Comparison of ENCODE assay signal across 19 cellular contexts in genomic region chr1:225498539-225499135, GRCh38.
A peak's percentile ranks its signal among the peaks of the same experiment; 100 is the strongest.
DNase-seq lines count a peak whose midpoint lies in the region; FAIRE-seq and TF ChIP-seq lines count a peak whose summit lies in the region.
"Had no signal": no experiment of that assay in that cellular context is flagged by ENCODE, and none has a peak within 500 bp of the region (broad histone marks: within the 10 kb centered on the region; RNA-seq: fewer than 3 reads in every experiment).

No MANE protein-coding gene starts in this region.

- no peak for TF ChIP-seq POLR2A in H1 (IDR thresholded peaks at IDR 0.05; ENCODE audit: control extremely low read depth in 1 of 2, low read depth in 2 of 2, low read length in 2 of 2)

- POLR2A ChIA-PET in H1 (lab: Charles Lee; ENCODE audit: partially characterized antibody): interaction anchor here (0.5 to 1.6 kb wide), 4 partner anchors 10 to 644 kb away, joined by 3 to 4 read pairs (median 4); no protein-coding TSS in a partner anchor

- no peak overlapping the region for H3K56ac ChIP-seq in H1 (replicated peaks; ENCODE audit: insufficient read length, low read depth, low read length)
- H3K56ac ChIP-seq in mesendoderm (ENCODE audit: low read length): no peak overlapping the region

- no peak overlapping the region for H2AFZ ChIP-seq in H1 (ENCODE audit: low read length)

- no peaks in the 10 kb centered on the region for H3K9me3 Mint-ChIP-seq in osteocyte (ENCODE audit: unreplicated experiment)
- no peaks in the 10 kb centered on the region for H3K9me3 Mint-ChIP-seq in activated T-helper 1 cell treated with anti-CD3 and anti-CD28 coated beads, Interleukin-12 subunit alpha, Interleukin-12 subunit beta, Interleukin-2, Interleukin-4 antibody, amounts not matched to agents 30 ng/mL and 10 ng/mL and 1 ng/mL, durations not matched to agents 14 hours and 24 hours and 36 hours
- H3K9me3 Mint-ChIP-seq: T-helper 1 cell treated with Interleukin-12 subunit alpha and Interleukin-12 subunit beta and Interleukin-4 antibody, amounts not matched to agents 30 μg/mL and 1 μg/mL, for 36 hours had no signal

- H2BK15ac ChIP-seq in H1 (ENCODE audit: low read length): no peak overlapping the region
- H2BK15ac ChIP-seq in mesendoderm (replicated peaks; ENCODE audit: low read depth): no peak overlapping the region

- no peaks in the 10 kb centered on the region for H4K20me1 ChIP-seq in H1 (replicated peaks in 1 of 2; ENCODE audit: control insufficient read depth in 1 of 2, insufficient read depth in 2 of 2, low read length in 2 of 2)

- no peaks in the 10 kb centered on the region for H3K9me3 ChIP-seq in H1 (ENCODE audit: insufficient read depth in 2 of 2, low read depth in 1 of 2, low read length in 1 of 2)
- H3K9me3 ChIP-seq: thoracic aorta had no signal

- DNase-seq in GM04504 (ENCODE audit: low read depth) (peak; percentile 36), NCI-H69 (lab: John Stamatoyannopoulos, UW) (peak; percentile 69), H1 (ENCODE audit: low read depth in 1 of 2, low spot score in 2 of 2) (no peak), osteocyte (ENCODE audit: extremely low spot score, unreplicated experiment) (no peak), mesendoderm (no peak), NCI-H446 (lab: John Stamatoyannopoulos, UW) (no peak), kidney tubule cell (ENCODE audit: low spot score) (no peak)
- no peak for DNase-seq in activated T-helper 1 cell treated with anti-CD3 and anti-CD28 coated beads, Interleukin-12 subunit alpha, Interleukin-12 subunit beta, Interleukin-2, Interleukin-4 antibody, amounts not matched to agents 30 ng/mL and 10 ng/mL and 1 ng/mL, durations not matched to agents 14 hours and 24 hours and 36 hours (ENCODE audit: low spot score)
- DNase-seq: activated CD4-positive, alpha-beta T cell treated with anti-CD3 and anti-CD28 coated beads for 1 hour; activated T-cell treated with anti-CD3 and anti-CD28 coated beads for 4 hours; EL; left colon; MV-4-11; NCI-H526 had no signal

- H4K8ac ChIP-seq in H1 (ENCODE audit: extremely low read depth, insufficient read depth, low read length) (no peak overlapping the region), mesendoderm (ENCODE audit: low read depth, low read length) (no peak overlapping the region)

- TF ChIP-seq RAD21 in H1 (IDR thresholded peaks at IDR 0.05 in 1 of 2, conservative IDR thresholded peaks at IDR 0.05 in 1 of 2; ENCODE audit: low read depth in 2 of 2, low read length in 2 of 2): no peak

- no peak overlapping the region for H3K4me2 ChIP-seq in H1 (ENCODE audit: insufficient read depth in 1 of 2, low read depth in 2 of 2, low read length in 2 of 2)
- H3K4me2 ChIP-seq in mesendoderm (ENCODE audit: low read length): no peak overlapping the region

- no peaks in the 10 kb centered on the region for H3K23me2 ChIP-seq in H1 (ENCODE audit: low read depth, low read length)

- peak overlapping the region; percentile 59 for H3K27ac Mint-ChIP-seq in osteocyte (ENCODE audit: unreplicated experiment)
- H3K27ac Mint-ChIP-seq in activated T-helper 1 cell treated with anti-CD3 and anti-CD28 coated beads, Interleukin-12 subunit alpha, Interleukin-12 subunit beta, Interleukin-2, Interleukin-4 antibody, amounts not matched to agents 30 ng/mL and 10 ng/mL and 1 ng/mL, durations not matched to agents 14 hours and 24 hours and 36 hours: no peak overlapping the region
- H3K27ac Mint-ChIP-seq: T-helper 1 cell treated with Interleukin-12 subunit alpha and Interleukin-12 subunit beta and Interleukin-4 antibody, amounts not matched to agents 30 μg/mL and 1 μg/mL, for 36 hours had no signal

- H3K9ac ChIP-seq in H1 (replicated peaks in 1 of 4; ENCODE audit: extremely low read depth in 1 of 4, low read depth in 3 of 4, low read length in 3 of 4) (no peak overlapping the region), mesendoderm (ENCODE audit: low read length) (no peak overlapping the region)

- 82% methylated on average over 4 of the region's 4 CpGs; no CpG with 5 or more reads in 1 of the 2 experiments for WGBS in H1 (ENCODE audit: extremely low coverage in 1 of 2, insufficient coverage in 1 of 2, insufficient read length in 1 of 2, insufficient replicate concordance in 2 of 2, low coverage in 1 of 2, low lambda C conversion rate in 2 of 2, missing lambda C conversion rate in 1 of 2), 2 experiments
- WGBS in mesendoderm (ENCODE audit: extremely low coverage, insufficient coverage, low lambda C conversion rate): no CpG with 5 or more reads among the region's 4 CpGs

- H3K18ac ChIP-seq in H1 (ENCODE audit: extremely low read depth, low read length) (no peak overlapping the region), mesendoderm (ENCODE audit: low read length) (no peak overlapping the region)

- H3K27me3 ChIP-seq in H1 (replicated peaks in 1 of 4; ENCODE audit: control insufficient read depth in 3 of 4, extremely low read depth in 1 of 4, insufficient read depth in 3 of 4, low read length in 3 of 4) (no peaks in the 10 kb centered on the region), mesendoderm (ENCODE audit: insufficient read depth, low read length, poor library complexity) (no peaks in the 10 kb centered on the region)

- CTCF ChIA-PET in H1 (lab: Charles Lee; ENCODE audit: partially characterized antibody): interaction anchor here (0.8 to 4.3 kb wide), 6 partner anchors 8 to 314 kb away, joined by 3 to 23 read pairs (median 4); no protein-coding TSS in a partner anchor

- FAIRE-seq in H1 (lab: Jason Lieb, UNC): peak; percentile 13
- FAIRE-seq: GM12892, RCC 7860 had no signal

- no peak overlapping the region for H4K91ac ChIP-seq in H1 (replicated peaks; ENCODE audit: insufficient read length, low read length)

- H2BK20ac ChIP-seq in H1 (ENCODE audit: low read length): no peak overlapping the region

- H3K4me1 Mint-ChIP-seq in osteocyte (ENCODE audit: unreplicated experiment): peaks cover 9% of the 10 kb centered on the region
- no peaks in the 10 kb centered on the region for H3K4me1 Mint-ChIP-seq in activated T-helper 1 cell treated with anti-CD3 and anti-CD28 coated beads, Interleukin-12 subunit alpha, Interleukin-12 subunit beta, Interleukin-2, Interleukin-4 antibody, amounts not matched to agents 30 ng/mL and 10 ng/mL and 1 ng/mL, durations not matched to agents 14 hours and 24 hours and 36 hours (ENCODE audit: low read depth)

- H3K14ac ChIP-seq in H1 (ENCODE audit: insufficient read length): no peak overlapping the region

- no peak overlapping the region for H2BK12ac ChIP-seq in H1 (ENCODE audit: low read depth, low read length)

- no peak overlapping the region for H2BK5ac ChIP-seq in H1 (ENCODE audit: low read depth, low read length)
- H2BK5ac ChIP-seq in mesendoderm (ENCODE audit: low read length): no peak overlapping the region

- H3K23ac ChIP-seq in H1 (ENCODE audit: insufficient read length) (no peak overlapping the region), mesendoderm (ENCODE audit: low read length) (no peak overlapping the region)

- H3K79me2 ChIP-seq in H1 (ENCODE audit: control insufficient read depth in 1 of 2, insufficient read depth in 2 of 2, low read length in 2 of 2) (no peaks in the 10 kb centered on the region), mesendoderm (ENCODE audit: control insufficient read depth, insufficient read depth, low read length) (no peaks in the 10 kb centered on the region)

- no peak overlapping the region for H3K4ac ChIP-seq in H1 (replicated peaks; ENCODE audit: insufficient read length, low read depth, low read length)
- H3K4ac ChIP-seq in mesendoderm (ENCODE audit: low read depth, low read length): no peak overlapping the region

- no peak overlapping the region for H4K5ac ChIP-seq in H1 (ENCODE audit: insufficient read length, low read depth, low read length)
- no peak overlapping the region for H4K5ac ChIP-seq in mesendoderm (ENCODE audit: low read length)

- TF ChIP-seq CTCF in H1 (IDR thresholded peaks at IDR 0.05; ENCODE audit: control extremely low read depth in 1 of 3, insufficient read depth in 1 of 3, low read depth in 1 of 3, low read length in 3 of 3): no peak
- no peak for TF ChIP-seq CTCF in osteocyte (IDR thresholded peaks at IDR 0.05)

- intact Hi-C loops in activated T-helper 1 cell treated with anti-CD3 and anti-CD28 coated beads, Interleukin-12 subunit alpha, Interleukin-12 subunit beta, Interleukin-2, Interleukin-4 antibody, amounts not matched to agents 30 ng/mL and 10 ng/mL and 1 ng/mL, durations not matched to agents 14 hours and 24 hours and 36 hours (cut with micrococcal nuclease): no loop called here

- H3K4me3 Mint-ChIP-seq in osteocyte (ENCODE audit: unreplicated experiment): no peak overlapping the region
- H3K4me3 Mint-ChIP-seq in activated T-helper 1 cell treated with anti-CD3 and anti-CD28 coated beads, Interleukin-12 subunit alpha, Interleukin-12 subunit beta, Interleukin-2, Interleukin-4 antibody, amounts not matched to agents 30 ng/mL and 10 ng/mL and 1 ng/mL, durations not matched to agents 14 hours and 24 hours and 36 hours: no peak overlapping the region
- H3K4me3 Mint-ChIP-seq: T-helper 1 cell treated with Interleukin-12 subunit alpha and Interleukin-12 subunit beta and Interleukin-4 antibody, amounts not matched to agents 30 μg/mL and 1 μg/mL, for 36 hours had no signal

- no peak overlapping the region for H3K27ac ChIP-seq in H1 (ENCODE audit: low read depth, low read length)
- no peak overlapping the region for H3K27ac ChIP-seq in mesendoderm (ENCODE audit: low read depth, low read length)
- H3K27ac ChIP-seq: C4-2B, thoracic aorta had no signal

- H3K4me3 ChIP-seq in H1 (ENCODE audit: extremely low read depth in 1 of 4, insufficient read depth in 2 of 4, low read depth in 3 of 4, low read length in 4 of 4): no peak overlapping the region
- no peak overlapping the region for H3K4me3 ChIP-seq in mesendoderm (ENCODE audit: low read length)
- H3K4me3 ChIP-seq: thoracic aorta had no signal

- H3K79me1 ChIP-seq in H1 (ENCODE audit: low read depth, low read length) (no peaks in the 10 kb centered on the region), mesendoderm (ENCODE audit: low read length) (no peaks in the 10 kb centered on the region)

- TF ChIP-seq EP300 in H1 (IDR thresholded peaks at IDR 0.05; ENCODE audit: borderline replicate concordance in 1 of 2, low read depth in 2 of 2, low read length in 2 of 2): no peak

- H2BK120ac ChIP-seq in H1 (replicated peaks; ENCODE audit: low read depth, low read length) (no peak overlapping the region), mesendoderm (ENCODE audit: low read depth, low read length) (no peak overlapping the region)

- H2AK5ac ChIP-seq in H1 (ENCODE audit: low read depth, low read length) (no peak overlapping the region), mesendoderm (ENCODE audit: low read length) (no peak overlapping the region)

- peaks cover 46% of the 10 kb centered on the region for H3K36me3 Mint-ChIP-seq in osteocyte (ENCODE audit: unreplicated experiment)
- H3K36me3 Mint-ChIP-seq in activated T-helper 1 cell treated with anti-CD3 and anti-CD28 coated beads, Interleukin-12 subunit alpha, Interleukin-12 subunit beta, Interleukin-2, Interleukin-4 antibody, amounts not matched to agents 30 ng/mL and 10 ng/mL and 1 ng/mL, durations not matched to agents 14 hours and 24 hours and 36 hours (ENCODE audit: low read depth): no peaks in the 10 kb centered on the region

- H3K27me3 Mint-ChIP-seq in osteocyte (ENCODE audit: unreplicated experiment): no peaks in the 10 kb centered on the region
- H3K27me3 Mint-ChIP-seq in activated T-helper 1 cell treated with anti-CD3 and anti-CD28 coated beads, Interleukin-12 subunit alpha, Interleukin-12 subunit beta, Interleukin-2, Interleukin-4 antibody, amounts not matched to agents 30 ng/mL and 10 ng/mL and 1 ng/mL, durations not matched to agents 14 hours and 24 hours and 36 hours (ENCODE audit: insufficient read depth): peaks cover 9% of the 10 kb centered on the region

- H3K36me3 ChIP-seq in H1 (ENCODE audit: control insufficient read depth in 2 of 4, insufficient read depth in 4 of 4, low read length in 3 of 4) (peaks cover 0 to 61% (median 9%) of the 10 kb centered on the region in 4 experiments; a peak in 5 of 8 replicates), mesendoderm (ENCODE audit: control insufficient read depth, insufficient read depth, low read length) (peaks cover 2% of the 10 kb centered on the region)

- H3K4me1 ChIP-seq in H1 (replicated peaks in 1 of 4; ENCODE audit: control insufficient read depth in 3 of 4, insufficient read depth in 4 of 4, low read length in 3 of 4) (peaks cover 0 to 7% (median 3%) of the 10 kb centered on the region in 4 experiments; a peak in 6 of 7 replicates), mesendoderm (ENCODE audit: control insufficient read depth, low read depth, low read length) (no peaks in the 10 kb centered on the region)

Comparison
In these comparisons a context has a peak if more than half of its experiments do, and no peak if none do; other contexts are left out.
1. DNase-seq: peak in GM04504 (single experiment) and NCI-H69 (single experiment); none in H1 (0 of 2), osteocyte (single experiment), mesendoderm (single experiment), NCI-H446 (0 of 2), activated T-helper 1 cell treated with anti-CD3 and anti-CD28 coated beads, Interleukin-12 subunit alpha, Interleukin-12 subunit beta, Interleukin-2, Interleukin-4 antibody, amounts not matched to agents 30 ng/mL and 10 ng/mL and 1 ng/mL, durations not matched to agents 14 hours and 24 hours and 36 hours (single experiment) and kidney tubule cell (single experiment).